ENCODE assay signal across 11 cellular contexts in genomic region chr9:2120926-2121689, GRCh38.
DNase-seq lines count a peak whose midpoint lies in the region; ATAC-seq and TF ChIP-seq lines count a peak whose summit lies in the region.
"Had no signal": no experiment of that assay in that cellular context is flagged by ENCODE, and none has a peak within 500 bp of the region (broad histone marks: within the 10 kb centered on the region; RNA-seq: fewer than 3 reads in every experiment).

No MANE protein-coding gene starts in this region.

- no peak overlapping the region for H3K18ac ChIP-seq in H9 (ENCODE audit: insufficient read length, low read depth, low read length)

- DNase-seq in H9 (no peak), fibroblast of the aortic adventitia (ENCODE audit: low read depth) (peak; percentile 75), gastrocnemius medialis (no peak), hippocampal formation (lab: John Stamatoyannopoulos, UW) (no peak), UCSD-AML1 (lab: John Stamatoyannopoulos, UW; ENCODE audit: unreplicated experiment) (no peak)
- no peak for DNase-seq in activated CD8-positive, alpha-beta memory T cell treated with anti-CD3 and anti-CD28 coated beads, Interleukin-2, amount 50 U/mL, for 48 hours
- DNase-seq: activated CD4-positive, alpha-beta T cell treated with anti-CD3 and anti-CD28 coated beads, Interleukin-2, amount 50 U/mL, for 4 hours; NCI-H1694 treated with DMSO at 0.1 percent for 48 hours; SHP77 treated with DMSO at 0.1 percent for 48 hours had no signal

- H4K91ac ChIP-seq in H9 (ENCODE audit: insufficient read length, low read depth, low read length), result no peak overlapping the region

- no peak overlapping the region for H3K27ac Mint-ChIP-seq in H9

- no peak overlapping the region for H3K14ac ChIP-seq in H9 (ENCODE audit: insufficient read depth, low read length)

- H3K79me1 ChIP-seq in H9 (ENCODE audit: insufficient read depth, low read depth, low read length, poor library complexity, severe bottlenecking), result no peaks in the 10 kb centered on the region

- H2BK120ac ChIP-seq in H9 (ENCODE audit: low read depth, low read length, poor library complexity, severe bottlenecking), result no peak overlapping the region

- no peaks in the 10 kb centered on the region for H3K4me1 ChIP-seq in H9 (ENCODE audit: insufficient read depth, low read length)
- peaks cover 15 to 33% of the 10 kb centered on the region in 2 donors for H3K4me1 ChIP-seq in gastrocnemius medialis

- no peak overlapping the region for H2AFZ ChIP-seq in H9 (ENCODE audit: low read length)

- WGBS in H9 (ENCODE audit: extremely low coverage, insufficient read length, low lambda C conversion rate), result no CpG with 5 or more reads among the region's 3 CpGs

- H3K9me3 ChIP-seq in H9 (ENCODE audit: control insufficient read depth, low read depth, low read length) (no peaks in the 10 kb centered on the region), gastrocnemius medialis (no peaks in the 10 kb centered on the region)

- in situ Hi-C loops in gastrocnemius medialis (cut with MboI; ENCODE audit: low sequenced_read_pairs in 4 of 4), result loop anchor here in 1 of 4 donors (5.0 kb wide), 1 partner anchor 66 kb away; no protein-coding TSS in a partner anchor

- no peak overlapping the region for H3K56ac ChIP-seq in H9 (ENCODE audit: insufficient read length, low read depth, low read length)

- H3K27me3 ChIP-seq in H9 (ENCODE audit: insufficient read depth, low read length) (no peaks in the 10 kb centered on the region), gastrocnemius medialis (no peaks in the 10 kb centered on the region)

- no peak overlapping the region for H3K4me2 ChIP-seq in H9 (ENCODE audit: insufficient read depth, insufficient read length, low read length)

- intact Hi-C loops in gastrocnemius medialis (cut with DNase I; ENCODE audit: low total_unique reads), result loop anchor here (5.0 to 10.0 kb wide), 2 partner anchors 374 to 1604 kb away; no protein-coding TSS in a partner anchor

- TF ChIP-seq CTCF in H9 (conservative IDR thresholded peaks at IDR 0.05) (peak; percentile 18; the same call in 1 of the 3 replicates), fibroblast of the aortic adventitia (IDR thresholded peaks at IDR 0.05; ENCODE audit: insufficient read depth, low read length) (peak; percentile 34), gastrocnemius medialis (IDR thresholded peaks at IDR 0.05 in 4 of 5, conservative IDR thresholded peaks at IDR 0.05 in 1 of 5) (peak in 2 of 5 experiments; percentile 11 to 15)

- no peaks in the 10 kb centered on the region for H3K79me2 ChIP-seq in H9 (ENCODE audit: insufficient read depth, low read length)

- no peak overlapping the region for H2BK15ac ChIP-seq in H9 (ENCODE audit: low read depth, low read length)

- no peak overlapping the region for H3T11ph ChIP-seq in H9 (ENCODE audit: low read length)

- no peaks in the 10 kb centered on the region for H3K27me3 Mint-ChIP-seq in H9 (ENCODE audit: low read depth)

- no peak overlapping the region for H2BK5ac ChIP-seq in H9 (ENCODE audit: insufficient read length, low read length)

- no peaks in the 10 kb centered on the region for H3K36me3 Mint-ChIP-seq in H9 (ENCODE audit: insufficient read depth in 1 of 3, low read depth in 3 of 3)

- 0 out of 4 replicates have a peak, but pooled peaks cover 0 to 2% of the 10 kb centered on the region in 2 experiments for H3K4me1 Mint-ChIP-seq in H9

- H4K8ac ChIP-seq in H9 (replicated peaks; ENCODE audit: insufficient read length, low read depth, low read length), result no peak overlapping the region

- H2AK5ac ChIP-seq in H9 (ENCODE audit: insufficient read length, low read length), result no peak overlapping the region

- no peak for TF ChIP-seq POLR2A in gastrocnemius medialis (IDR thresholded peaks at IDR 0.05)

- no peak overlapping the region for H3K4ac ChIP-seq in H9 (ENCODE audit: low read depth, low read length)

- no peak overlapping the region for H3K23ac ChIP-seq in H9 (ENCODE audit: insufficient read length, low read depth, low read length)

- H3K27ac ChIP-seq in H9 (ENCODE audit: insufficient read length, low read depth, low read length), result no peak overlapping the region
- peak overlapping the region; percentile 1 to 30 (median 18) for H3K27ac ChIP-seq in gastrocnemius medialis

- no peaks in the 10 kb centered on the region for H3K9me3 Mint-ChIP-seq in H9

- H3K9ac ChIP-seq in H9 (ENCODE audit: extremely low read depth, insufficient read length, low read length), result no peak overlapping the region

- H4K5ac ChIP-seq in H9 (ENCODE audit: insufficient read length, low read depth, low read length), result no peak overlapping the region

- no peak overlapping the region for H3K4me3 Mint-ChIP-seq in H9

- no peak overlapping the region for H2BK20ac ChIP-seq in H9 (ENCODE audit: low read depth, low read length, poor library complexity, severe bottlenecking)

- H3K4me3 ChIP-seq in fibroblast of the aortic adventitia (ENCODE audit: low read depth, low read length) (no peak overlapping the region), gastrocnemius medialis (no peak overlapping the region)

- peaks cover 0 to 48% of the 10 kb centered on the region in 2 donors for H3K36me3 ChIP-seq in gastrocnemius medialis

- H4K20me1 ChIP-seq in H9 (ENCODE audit: control insufficient read depth, insufficient read depth, insufficient read length), result no peaks in the 10 kb centered on the region

- H2BK12ac ChIP-seq in H9 (ENCODE audit: insufficient read length, low read depth, low read length), result no peak overlapping the region

- ATAC-seq in SK-N-SH treated with all-trans-retinoic acid at 6 μM for 48 hours (peak; percentile 90), gastrocnemius medialis (no peak), HG02763 (IDR thresholded peaks at IDR 0.05; ENCODE audit: unreplicated experiment) (no peak)

- no peaks in the 10 kb centered on the region for H3K23me2 ChIP-seq in H9 (ENCODE audit: insufficient read length, low read depth, low read length, poor library complexity, severe bottlenecking)

TF ChIP-seq in SK-N-SH treated with all-trans-retinoic acid at 6 μM for 48 hours, 23 proteins besides CTCF, POLR2A, EP300 and RAD21:
- TF ChIP-seq ISL1 (CRISPR knock-in tag; IDR thresholded peaks at IDR 0.05), result peak; percentile 65; the same call in 1 of the 2 replicates
- no peak for TF ChIP-seq ZC3H10 (CRISPR knock-in tag; IDR thresholded peaks at IDR 0.05)
TF ChIP-seq in SK-N-SH treated with all-trans-retinoic acid at 6 μM for 48 hours: peak in this region for 1.
